24 cellular contexts compared by ENCODE assay signal in the genomic region with DNA sequence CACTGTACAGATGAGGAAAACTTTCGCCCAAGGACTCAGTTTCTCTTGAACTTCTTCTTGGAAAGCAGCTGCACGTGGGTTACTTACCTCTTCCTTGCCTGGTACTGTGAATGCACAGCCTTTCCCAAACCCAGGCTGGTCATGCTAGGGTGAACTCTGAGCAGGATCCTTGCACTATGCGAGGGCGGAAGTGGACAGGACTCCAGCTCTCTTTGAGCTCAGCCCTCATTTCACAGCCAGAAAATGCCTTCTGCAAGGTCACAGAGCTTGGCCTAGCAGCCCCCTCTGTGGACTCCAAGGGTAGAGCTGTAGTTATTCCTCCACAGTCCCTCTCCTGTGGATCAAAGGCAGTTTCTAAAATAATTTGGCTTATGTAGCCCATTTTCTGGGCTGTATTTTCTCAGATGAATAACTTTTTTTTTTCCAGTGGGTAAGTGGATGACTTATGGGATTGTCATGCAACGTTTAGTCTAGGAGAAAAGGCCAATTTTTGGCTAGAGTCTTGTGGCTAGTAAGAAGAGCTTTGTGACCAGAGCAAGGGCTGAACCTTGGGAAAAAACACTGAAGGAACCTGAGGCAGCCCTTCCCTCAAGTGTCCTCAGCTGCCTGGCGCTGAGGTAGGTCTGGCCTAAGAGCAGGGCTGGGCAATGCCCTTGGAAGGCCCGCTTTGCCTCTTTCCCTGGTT.
DNase-seq lines count a peak whose midpoint lies in the region; ATAC-seq and TF ChIP-seq lines count a peak whose summit lies in the region.
"Had no signal": no experiment of that assay in that cellular context is flagged by ENCODE, and none has a peak within 500 bp of the region (broad histone marks: within the 10 kb centered on the region; RNA-seq: fewer than 3 reads in every experiment).

No MANE protein-coding gene starts in this region.

- DNase-seq in left ventricle myocardium inferior = no peak
- DNase-seq in Right ventricle myocardium inferior (ENCODE audit: missing footprints) = no peak
- peak; percentile 48 for DNase-seq in glomerular visceral epithelial cell (ENCODE audit: extremely low spot score)
- no peak for DNase-seq in sciatic nerve (ENCODE audit: low spot score)
- DNase-seq in uterus = no peak
- DNase-seq in GM10266 (ENCODE audit: extremely low spot score) = no peak
- DNase-seq in foreskin melanocyte = no peak
- no peak for DNase-seq in brain microvascular endothelial cell
- DNase-seq: activated CD4-positive, alpha-beta T cell treated with anti-CD3 and anti-CD28 coated beads, Interleukin-2, amount 50 U/mL, for 4 hours; activated CD4-positive, CD25-positive, alpha-beta regulatory T cell; activated naive CD8-positive, alpha-beta T cell treated with anti-CD3 and anti-CD28 coated beads for 36 hours; AML-193; CD8-positive, alpha-beta T cell; DMS153; effector memory CD8-positive, alpha-beta T cell; GF-D8; NCI-H1417 treated with DMSO at 0.1 percent for 48 hours; NCI-H2107; NCI-H446 treated with DMSO at 0.1 percent for 48 hours; PC-9; SIG-M5; stimulated activated CD4-positive, alpha-beta T cell treated with anti-CD3 and anti-CD28 coated beads, Interleukin-4, amount 100 ng/mL, for 4 hours; stimulated activated naive CD4-positive, alpha-beta T cell had no signal

- no peak for TF ChIP-seq CTCF in left ventricle myocardium inferior (IDR thresholded peaks at IDR 0.05; ENCODE audit: borderline replicate concordance)
- TF ChIP-seq CTCF in uterus (IDR thresholded peaks at IDR 0.05) = no peak
- no peak for TF ChIP-seq CTCF in GM10266 (IDR thresholded peaks at IDR 0.05; ENCODE audit: control insufficient read depth, insufficient read depth, low read depth, missing control alignments)
- no peak for TF ChIP-seq CTCF in brain microvascular endothelial cell (IDR thresholded peaks at IDR 0.05; ENCODE audit: low read depth, low read length, missing control alignments)

- intact Hi-C loops in left ventricle myocardium inferior (cut with micrococcal nuclease) = no loop called here
- intact Hi-C loops in Right ventricle myocardium inferior (cut with DNase I) = no loop called here
- intact Hi-C loops in sciatic nerve (cut with DNase I) = no loop called here
- intact Hi-C loops in uterus (cut with DNase I; ENCODE audit: low total_unique reads) = loop anchor here (10.0 kb wide), 1 partner anchor 229 kb away; a partner anchor contains a TSS

- no peaks in the 10 kb centered on the region for H3K9me3 ChIP-seq in left ventricle myocardium inferior (replicated peaks)
- H3K9me3 ChIP-seq in uterus = no peaks in the 10 kb centered on the region

- H3K4me1 ChIP-seq in left ventricle myocardium inferior = no peaks in the 10 kb centered on the region
- H3K4me1 ChIP-seq in uterus = peaks cover 12 to 14% of the 10 kb centered on the region in 2 donors

- no peaks in the 10 kb centered on the region for H3K27me3 ChIP-seq in left ventricle myocardium inferior (ENCODE audit: low read depth)
- H3K27me3 ChIP-seq in uterus = no peaks in the 10 kb centered on the region
- H3K27me3 ChIP-seq in brain microvascular endothelial cell (replicated peaks) = no peaks in the 10 kb centered on the region

- in situ Hi-C loops in brain microvascular endothelial cell (cut with HindIII; ENCODE audit: low pct_ligation_motif_present, low sequenced_read_pairs) = no loop called here

- ATAC-seq in Right ventricle myocardium inferior (no peak), sciatic nerve (peak; percentile 19)
- ATAC-seq: CD8-positive, alpha-beta T cell; effector memory CD8-positive, alpha-beta T cell; GM23338 had no signal

- no peaks in the 10 kb centered on the region for H3K36me3 ChIP-seq in left ventricle myocardium inferior
- H3K36me3 ChIP-seq in uterus = no peaks in the 10 kb centered on the region
- H3K36me3 ChIP-seq in brain microvascular endothelial cell (replicated peaks) = no peaks in the 10 kb centered on the region

- no peak for TF ChIP-seq POLR2A in uterus (IDR thresholded peaks at IDR 0.05)

- H3K4me3 ChIP-seq in left ventricle myocardium inferior (no peak overlapping the region), uterus (no peak overlapping the region), brain microvascular endothelial cell (ENCODE audit: low read depth, low read length) (no peak overlapping the region)
- H3K4me3 ChIP-seq: GM23338, PC-9 had no signal

- H3K27ac ChIP-seq in left ventricle myocardium inferior (replicated peaks) (peak overlapping the region; percentile 50), uterus (peak overlapping the region; percentile 77 to 86), brain microvascular endothelial cell (no peak overlapping the region)
- H3K27ac ChIP-seq: PC-9 had no signal
